2 cellular contexts compared by ENCODE assay signal in the genomic region with DNA sequence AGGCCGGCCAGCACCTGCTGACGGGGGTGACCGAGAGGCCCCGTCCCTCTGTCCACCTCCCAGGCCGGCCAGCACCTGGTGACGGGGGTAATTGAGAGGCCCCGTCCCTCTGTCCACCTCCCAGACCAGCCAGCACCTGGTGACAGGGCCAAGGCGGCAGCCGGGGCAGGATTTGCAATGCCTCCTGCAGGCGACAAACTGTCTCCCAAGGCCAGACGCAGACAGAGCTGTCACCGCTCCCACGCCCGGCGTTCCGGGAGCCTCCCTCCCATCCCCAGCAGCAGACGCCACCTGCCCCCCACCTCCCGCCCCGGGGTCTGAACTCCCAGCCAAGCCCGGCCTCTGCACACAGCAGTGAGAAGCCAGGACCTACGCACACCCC.
TF ChIP-seq lines count a peak whose summit lies in the region.

No MANE protein-coding gene starts in this region.

TF ChIP-seq in IMR-90, 13 proteins besides CTCF, POLR2A, EP300 and RAD21:
- TF ChIP-seq MAZ (IDR thresholded peaks at IDR 0.05; ENCODE audit: borderline replicate concordance, low read depth, low read length) (no peak), MAFK (IDR thresholded peaks at IDR 0.05; ENCODE audit: low read depth, low read length) (no peak), NFE2L2 (IDR thresholded peaks at IDR 0.05; ENCODE audit: low read depth, low read length) (no peak), CHD1 (IDR thresholded peaks at IDR 0.05; ENCODE audit: low read depth, low read length) (no peak), BHLHE40 (IDR thresholded peaks at IDR 0.05; ENCODE audit: low read depth, low read length) (no peak)

TF ChIP-seq in endothelial cell of umbilical vein, 7 proteins besides CTCF, POLR2A, EP300 and RAD21:
- TF ChIP-seq, protein P1, sequence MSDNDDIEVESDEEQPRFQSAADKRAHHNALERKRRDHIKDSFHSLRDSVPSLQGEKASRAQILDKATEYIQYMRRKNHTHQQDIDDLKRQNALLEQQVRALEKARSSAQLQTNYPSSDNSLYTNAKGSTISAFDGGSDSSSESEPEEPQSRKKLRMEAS (IDR thresholded peaks at IDR 0.05; ENCODE audit: insufficient read depth, insufficient read length) = no peak
- TF ChIP-seq GATA2 (IDR thresholded peaks at IDR 0.05; ENCODE audit: insufficient read depth, insufficient read length, low read depth, low read length) = no peak
- TF ChIP-seq JUN (IDR thresholded peaks at IDR 0.05; ENCODE audit: borderline replicate concordance, insufficient read depth, insufficient read length, low read depth) = no peak
- no peak for TF ChIP-seq FOS (IDR thresholded peaks at IDR 0.05; ENCODE audit: borderline replicate concordance, insufficient read depth, low read length)
- no peak for TF ChIP-seq EZH2 (IDR thresholded peaks at IDR 0.05; ENCODE audit: borderline replicate concordance, low read depth, low read length, severe bottlenecking)
- no peak for TF ChIP-seq POLR2AphosphoS5 (IDR thresholded peaks at IDR 0.05; ENCODE audit: insufficient read depth, low read depth, low read length)
- TF ChIP-seq MYC (IDR thresholded peaks at IDR 0.05; ENCODE audit: low read depth, low read length) = no peak
